1 cellular context compared by ENCODE assay signal in the genomic region with DNA sequence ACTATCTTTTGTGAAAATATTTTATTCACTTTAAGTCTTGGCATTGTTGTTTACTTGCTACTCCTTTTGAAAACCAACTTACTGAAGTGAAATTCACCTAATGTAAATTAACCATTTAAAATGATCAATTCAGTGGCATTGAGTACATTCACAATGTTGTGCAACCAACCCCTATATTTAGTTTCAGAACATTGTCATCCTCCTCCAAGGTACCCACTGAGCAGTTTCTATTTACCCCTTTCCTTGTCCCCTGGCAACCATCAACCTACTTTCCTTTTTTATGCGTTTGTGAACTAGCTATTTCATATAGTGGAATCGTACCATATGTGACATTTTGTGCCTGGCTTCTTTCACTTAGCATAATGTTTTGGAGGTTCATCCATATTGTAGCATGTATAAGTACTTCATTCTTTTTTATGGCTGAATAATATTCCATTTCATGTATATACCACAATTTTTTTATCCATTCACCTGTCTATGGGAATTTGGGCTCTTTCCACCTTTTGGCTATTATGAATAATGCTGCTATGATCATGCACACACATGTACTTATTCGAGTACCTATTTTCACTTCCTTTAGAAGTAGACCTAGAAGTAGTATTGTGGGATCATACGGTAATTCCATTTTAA.
TF ChIP-seq lines count a peak whose summit lies in the region.

No MANE protein-coding gene starts in this region.

TF ChIP-seq in WTC11, 78 proteins besides CTCF, POLR2A, EP300 and RAD21 (continued from another document):
- TF ChIP-seq, protein P1, sequence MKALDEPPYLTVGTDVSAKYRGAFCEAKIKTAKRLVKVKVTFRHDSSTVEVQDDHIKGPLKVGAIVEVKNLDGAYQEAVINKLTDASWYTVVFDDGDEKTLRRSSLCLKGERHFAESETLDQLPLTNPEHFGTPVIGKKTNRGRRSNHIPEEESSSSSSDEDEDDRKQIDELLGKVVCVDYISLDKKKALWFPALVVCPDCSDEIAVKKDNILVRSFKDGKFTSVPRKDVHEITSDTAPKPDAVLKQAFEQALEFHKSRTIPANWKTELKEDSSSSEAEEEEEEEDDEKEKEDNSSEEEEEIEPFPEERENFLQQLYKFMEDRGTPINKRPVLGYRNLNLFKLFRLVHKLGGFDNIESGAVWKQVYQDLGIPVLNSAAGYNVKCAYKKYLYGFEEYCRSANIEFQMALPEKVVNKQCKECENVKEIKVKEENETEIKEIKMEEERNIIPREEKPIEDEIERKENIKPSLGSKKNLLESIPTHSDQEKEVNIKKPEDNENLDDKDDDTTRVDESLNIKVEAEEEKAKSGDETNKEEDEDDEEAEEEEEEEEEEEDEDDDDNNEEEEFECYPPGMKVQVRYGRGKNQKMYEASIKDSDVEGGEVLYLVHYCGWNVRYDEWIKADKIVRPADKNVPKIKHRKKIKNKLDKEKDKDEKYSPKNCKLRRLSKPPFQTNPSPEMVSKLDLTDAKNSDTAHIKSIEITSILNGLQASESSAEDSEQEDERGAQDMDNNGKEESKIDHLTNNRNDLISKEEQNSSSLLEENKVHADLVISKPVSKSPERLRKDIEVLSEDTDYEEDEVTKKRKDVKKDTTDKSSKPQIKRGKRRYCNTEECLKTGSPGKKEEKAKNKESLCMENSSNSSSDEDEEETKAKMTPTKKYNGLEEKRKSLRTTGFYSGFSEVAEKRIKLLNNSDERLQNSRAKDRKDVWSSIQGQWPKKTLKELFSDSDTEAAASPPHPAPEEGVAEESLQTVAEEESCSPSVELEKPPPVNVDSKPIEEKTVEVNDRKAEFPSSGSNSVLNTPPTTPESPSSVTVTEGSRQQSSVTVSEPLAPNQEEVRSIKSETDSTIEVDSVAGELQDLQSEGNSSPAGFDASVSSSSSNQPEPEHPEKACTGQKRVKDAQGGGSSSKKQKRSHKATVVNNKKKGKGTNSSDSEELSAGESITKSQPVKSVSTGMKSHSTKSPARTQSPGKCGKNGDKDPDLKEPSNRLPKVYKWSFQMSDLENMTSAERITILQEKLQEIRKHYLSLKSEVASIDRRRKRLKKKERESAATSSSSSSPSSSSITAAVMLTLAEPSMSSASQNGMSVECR (CRISPR knock-in tag; IDR thresholded peaks at IDR 0.05; ENCODE audit: borderline replicate concordance), result no peak
- TF ChIP-seq GTF2I (CRISPR knock-in tag; conservative IDR thresholded peaks at IDR 0.05) (peak; percentile 55; the same call in 1 of the 2 replicates), SP1 (CRISPR knock-in tag; conservative IDR thresholded peaks at IDR 0.05) (no peak)
TF ChIP-seq in WTC11: peak in this region for 1.
